Comparison of ENCODE assay signal across 8 cellular contexts in genomic region chr1:236394905-236395779, GRCh38. TPM values are rescaled to one million over a fixed set of nuclear protein-coding genes. Genes with fewer than 3 reads are reported as not detected.
A peak's percentile ranks its signal among the peaks of the same experiment; 100 is the strongest.
DNase-seq lines count a peak whose midpoint lies in the region; ATAC-seq and TF ChIP-seq lines count a peak whose summit lies in the region.

No MANE protein-coding gene starts in this region.

- H3K4me3 Mint-ChIP-seq in activated B cell treated with CpG ODN at 0.5 μM for 24 hours (peak overlapping the region; percentile 77), memory B cell (peak overlapping the region; percentile 85)
- peak overlapping the region; percentile 78 for H3K4me3 Mint-ChIP-seq in dendritic cell treated with granulocyte-macrophage colony-stimulating factor and Interleukin-4, amounts not matched to agents 40 ng/mL and 50 ng/mL, for 4 days
- peak overlapping the region; percentile 83 for H3K4me3 Mint-ChIP-seq in stimulated activated memory B cell treated with anti-CD40 and anti-IgM and Interleukin-4, amounts not matched to agents 10 μg/mL and 1 μg/mL and 100 μg/mL, for 72 hours

- ATAC-seq in GM19397 (IDR thresholded peaks at IDR 0.05; ENCODE audit: unreplicated experiment) (peak; percentile 79), activated B cell treated with CpG ODN at 0.5 μM for 24 hours (ENCODE audit: low read depth) (peak; percentile 40), memory B cell (ENCODE audit: low read depth) (no peak)
- ATAC-seq in stimulated activated memory B cell treated with anti-CD40 and anti-IgM and Interleukin-4, amounts not matched to agents 10 μg/mL and 1 μg/mL and 100 μg/mL, for 72 hours: peak; percentile 39

- CTCF ChIA-PET in activated B cell treated with CpG ODN at 0.5 μM for 24 hours (lab: Charles Lee): no interaction called here

- DNase-seq in CMK (ENCODE audit: low read depth) (peak; percentile 34), HPDE6-E6E7 (ENCODE audit: extremely low spot score) (peak; percentile 62), activated B cell treated with CpG ODN at 0.5 μM for 24 hours (peak; percentile 19), memory B cell (ENCODE audit: low spot score in 2 of 2) (no peak), superior temporal gyrus (ENCODE audit: extremely low spot score) (no peak)

- H3K36me3 Mint-ChIP-seq in activated B cell treated with CpG ODN at 0.5 μM for 24 hours (ENCODE audit: low read depth) (no peaks in the 10 kb centered on the region), memory B cell (peaks cover 2% of the 10 kb centered on the region)
- H3K36me3 Mint-ChIP-seq in dendritic cell treated with granulocyte-macrophage colony-stimulating factor and Interleukin-4, amounts not matched to agents 40 ng/mL and 50 ng/mL, for 4 days (ENCODE audit: low read depth): no peaks in the 10 kb centered on the region
- no peaks in the 10 kb centered on the region for H3K36me3 Mint-ChIP-seq in stimulated activated memory B cell treated with anti-CD40 and anti-IgM and Interleukin-4, amounts not matched to agents 10 μg/mL and 1 μg/mL and 100 μg/mL, for 72 hours

- H3K27ac Mint-ChIP-seq in activated B cell treated with CpG ODN at 0.5 μM for 24 hours: no peak overlapping the region
- H3K27ac Mint-ChIP-seq in dendritic cell treated with granulocyte-macrophage colony-stimulating factor and Interleukin-4, amounts not matched to agents 40 ng/mL and 50 ng/mL, for 4 days: no peak overlapping the region
- no peak overlapping the region for H3K27ac Mint-ChIP-seq in memory B cell
- no peak overlapping the region for H3K27ac Mint-ChIP-seq in stimulated activated memory B cell treated with anti-CD40 and anti-IgM and Interleukin-4, amounts not matched to agents 10 μg/mL and 1 μg/mL and 100 μg/mL, for 72 hours

- peaks cover 20% of the 10 kb centered on the region for H3K4me1 Mint-ChIP-seq in activated B cell treated with CpG ODN at 0.5 μM for 24 hours
- H3K4me1 Mint-ChIP-seq in dendritic cell treated with granulocyte-macrophage colony-stimulating factor and Interleukin-4, amounts not matched to agents 40 ng/mL and 50 ng/mL, for 4 days (ENCODE audit: low read depth): peaks cover 23% of the 10 kb centered on the region
- H3K4me1 Mint-ChIP-seq in memory B cell: peaks cover 10% of the 10 kb centered on the region
- H3K4me1 Mint-ChIP-seq in stimulated activated memory B cell treated with anti-CD40 and anti-IgM and Interleukin-4, amounts not matched to agents 10 μg/mL and 1 μg/mL and 100 μg/mL, for 72 hours: peaks cover 26% of the 10 kb centered on the region

- no peak for TF ChIP-seq CTCF in activated B cell treated with CpG ODN at 0.5 μM for 24 hours (IDR thresholded peaks at IDR 0.05)

- intact Hi-C loops in activated B cell treated with CpG ODN at 0.5 μM for 24 hours (cut with micrococcal nuclease): no loop called here
- intact Hi-C loops in dendritic cell treated with granulocyte-macrophage colony-stimulating factor and Interleukin-4, amounts not matched to agents 40 ng/mL and 50 ng/mL, for 4 days (cut with micrococcal nuclease): no loop called here

- H3K9me3 Mint-ChIP-seq in activated B cell treated with CpG ODN at 0.5 μM for 24 hours (no peaks in the 10 kb centered on the region), memory B cell (no peaks in the 10 kb centered on the region)
- no peaks in the 10 kb centered on the region for H3K9me3 Mint-ChIP-seq in dendritic cell treated with granulocyte-macrophage colony-stimulating factor and Interleukin-4, amounts not matched to agents 40 ng/mL and 50 ng/mL, for 4 days
- no peaks in the 10 kb centered on the region for H3K9me3 Mint-ChIP-seq in stimulated activated memory B cell treated with anti-CD40 and anti-IgM and Interleukin-4, amounts not matched to agents 10 μg/mL and 1 μg/mL and 100 μg/mL, for 72 hours

- POLR2A ChIA-PET in activated B cell treated with CpG ODN at 0.5 μM for 24 hours (lab: Charles Lee): no interaction called here

- H3K27me3 Mint-ChIP-seq in activated B cell treated with CpG ODN at 0.5 μM for 24 hours (peaks cover 52% of the 10 kb centered on the region), memory B cell (peaks cover 32% of the 10 kb centered on the region)
- H3K27me3 Mint-ChIP-seq in dendritic cell treated with granulocyte-macrophage colony-stimulating factor and Interleukin-4, amounts not matched to agents 40 ng/mL and 50 ng/mL, for 4 days: peaks cover 28% of the 10 kb centered on the region
- H3K27me3 Mint-ChIP-seq in stimulated activated memory B cell treated with anti-CD40 and anti-IgM and Interleukin-4, amounts not matched to agents 10 μg/mL and 1 μg/mL and 100 μg/mL, for 72 hours: peaks cover 74% of the 10 kb centered on the region

RNA-seq across cellular contexts. Expression of gene EDARADD, which starts 1.1 kb away (rescaled TPM):
- total RNA-seq in activated B cell treated with CpG ODN at 0.5 μM for 24 hours: not detected in 2 replicates

Comparison
In these comparisons a context has a peak if more than half of its experiments do, and no peak if none do; other contexts are left out.
1. DNase-seq: peak in CMK (single experiment), HPDE6-E6E7 (single experiment) and activated B cell treated with CpG ODN at 0.5 μM for 24 hours (single experiment); none in memory B cell (0 of 2) and superior temporal gyrus (single experiment).
2. Peak in every context shown above with its lines, with median percentiles within 50 percentile points of each other: H3K4me3 Mint-ChIP-seq.